1 cellular context compared by ENCODE assay signal in the genomic region with DNA sequence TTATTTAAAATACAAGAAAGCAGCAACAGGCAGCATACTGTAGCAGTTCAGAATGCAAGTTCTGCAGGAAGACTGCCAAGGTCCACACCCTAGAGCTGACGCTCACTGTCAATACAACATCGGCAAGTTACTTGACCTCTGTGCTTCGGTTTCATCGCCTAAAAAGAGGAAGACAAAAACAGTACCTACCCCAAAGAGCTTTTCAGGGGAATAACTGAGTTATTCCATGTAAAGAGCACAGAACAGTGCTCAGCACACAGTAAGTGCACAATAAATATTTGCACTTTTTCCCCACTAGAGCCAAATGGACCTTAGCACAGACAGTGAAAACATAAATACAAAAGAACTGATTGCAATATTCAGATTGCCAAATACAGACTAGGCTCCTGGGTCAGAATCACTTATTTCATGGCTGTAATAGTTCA.
A peak's percentile ranks its signal among the peaks of the same experiment; 100 is the strongest.
TF ChIP-seq lines count a peak whose summit lies in the region.

No MANE protein-coding gene starts in this region.

TF ChIP-seq in HepG2, 621 proteins besides CTCF, POLR2A, EP300 and RAD21 (continued from another document and continues in another):
- peak; percentile 82 for TF ChIP-seq ZNF710 (CRISPR knock-in tag; IDR thresholded peaks at IDR 0.05; ENCODE audit: borderline replicate concordance)
- TF ChIP-seq MIER2 (CRISPR knock-in tag; IDR thresholded peaks at IDR 0.05), result no peak
- TF ChIP-seq DDIT3 (CRISPR knock-in tag; IDR thresholded peaks at IDR 0.05), result no peak
- TF ChIP-seq PLSCR1 (CRISPR knock-in tag; IDR thresholded peaks at IDR 0.05; ENCODE audit: borderline replicate concordance), result no peak
- no peak for TF ChIP-seq FUBP1 (CRISPR knock-in tag; IDR thresholded peaks at IDR 0.05; ENCODE audit: borderline replicate concordance)
- 0 out of 2 replicates have a peak, but pooled peaks have one; percentile 63 for TF ChIP-seq ZSCAN20 (CRISPR knock-in tag; IDR thresholded peaks at IDR 0.05; ENCODE audit: borderline replicate concordance)
- TF ChIP-seq ZZZ3 (CRISPR knock-in tag; IDR thresholded peaks at IDR 0.05; ENCODE audit: borderline replicate concordance), result no peak
- TF ChIP-seq ZNF629 (CRISPR knock-in tag; conservative IDR thresholded peaks at IDR 0.05), result 0 out of 2 replicates have a peak, but pooled peaks have one; percentile 23
- TF ChIP-seq, protein P1, sequence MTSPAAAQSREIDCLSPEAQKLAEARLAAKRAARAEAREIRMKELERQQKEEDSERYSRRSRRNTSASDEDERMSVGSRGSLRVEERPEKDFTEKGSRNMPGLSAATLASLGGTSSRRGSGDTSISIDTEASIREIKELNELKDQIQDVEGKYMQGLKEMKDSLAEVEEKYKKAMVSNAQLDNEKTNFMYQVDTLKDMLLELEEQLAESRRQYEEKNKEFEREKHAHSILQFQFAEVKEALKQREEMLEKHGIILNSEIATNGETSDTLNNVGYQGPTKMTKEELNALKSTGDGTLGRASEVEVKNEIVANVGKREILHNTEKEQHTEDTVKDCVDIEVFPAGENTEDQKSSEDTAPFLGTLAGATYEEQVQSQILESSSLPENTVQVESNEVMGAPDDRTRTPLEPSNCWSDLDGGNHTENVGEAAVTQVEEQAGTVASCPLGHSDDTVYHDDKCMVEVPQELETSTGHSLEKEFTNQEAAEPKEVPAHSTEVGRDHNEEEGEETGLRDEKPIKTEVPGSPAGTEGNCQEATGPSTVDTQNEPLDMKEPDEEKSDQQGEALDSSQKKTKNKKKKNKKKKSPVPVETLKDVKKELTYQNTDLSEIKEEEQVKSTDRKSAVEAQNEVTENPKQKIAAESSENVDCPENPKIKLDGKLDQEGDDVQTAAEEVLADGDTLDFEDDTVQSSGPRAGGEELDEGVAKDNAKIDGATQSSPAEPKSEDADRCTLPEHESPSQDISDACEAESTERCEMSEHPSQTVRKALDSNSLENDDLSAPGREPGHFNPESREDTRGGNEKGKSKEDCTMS (CRISPR knock-in tag; conservative IDR thresholded peaks at IDR 0.05), result no peak
- TF ChIP-seq ZMYM4 (CRISPR knock-in tag; IDR thresholded peaks at IDR 0.05), result peak; percentile 86
- no peak for TF ChIP-seq MTF1 (CRISPR knock-in tag; IDR thresholded peaks at IDR 0.05)
- no peak for TF ChIP-seq SYNCRIP (IDR thresholded peaks at IDR 0.05; ENCODE audit: insufficient read depth, low read depth, low read length)
- no peak for TF ChIP-seq TOE1 (CRISPR knock-in tag; IDR thresholded peaks at IDR 0.05)
- peak; percentile 57; the same call in 1 of the 2 replicates for TF ChIP-seq FOXO1 (CRISPR knock-in tag; IDR thresholded peaks at IDR 0.05)
- TF ChIP-seq CCAR2 (optimal IDR thresholded peaks at IDR 0.05; ENCODE audit: low read depth, low read length), result no peak
- no peak for TF ChIP-seq NFE2L2 (IDR thresholded peaks at IDR 0.05; ENCODE audit: low read length)
- TF ChIP-seq ZNF839 (CRISPR knock-in tag; IDR thresholded peaks at IDR 0.05; ENCODE audit: borderline replicate concordance), result no peak
- no peak for TF ChIP-seq ZNF484 (CRISPR knock-in tag; IDR thresholded peaks at IDR 0.05; ENCODE audit: borderline replicate concordance, low read depth)
- no peak for TF ChIP-seq FIP1L1 (IDR thresholded peaks at IDR 0.05; ENCODE audit: borderline replicate concordance, insufficient read depth, low read depth, low read length)
- peak; percentile 56; the same call in 1 of the 2 replicates for TF ChIP-seq ZGPAT (CRISPR knock-in tag; IDR thresholded peaks at IDR 0.05)
- TF ChIP-seq ZNF724P (CRISPR knock-in tag; IDR thresholded peaks at IDR 0.05; ENCODE audit: borderline replicate concordance), result no peak
- no peak for TF ChIP-seq ZNF746 (CRISPR knock-in tag; IDR thresholded peaks at IDR 0.05)
- no peak for TF ChIP-seq SETDB1 (CRISPR knock-in tag; IDR thresholded peaks at IDR 0.05; ENCODE audit: borderline replicate concordance)
- no peak for TF ChIP-seq UBTF (CRISPR knock-in tag; IDR thresholded peaks at IDR 0.05)
- TF ChIP-seq ZNF317 (CRISPR knock-in tag; IDR thresholded peaks at IDR 0.05), result 0 out of 2 replicates have a peak, but pooled peaks have one; percentile 24
- TF ChIP-seq ZNF296 (CRISPR knock-in tag; conservative IDR thresholded peaks at IDR 0.05), result no peak
- no peak for TF ChIP-seq BRF2 (CRISPR knock-in tag; IDR thresholded peaks at IDR 0.05)
- 0 out of 2 replicates have a peak, but pooled peaks have one; percentile 21 for TF ChIP-seq ZNF614 (CRISPR knock-in tag; IDR thresholded peaks at IDR 0.05; ENCODE audit: borderline replicate concordance)
- TF ChIP-seq, protein P2, sequence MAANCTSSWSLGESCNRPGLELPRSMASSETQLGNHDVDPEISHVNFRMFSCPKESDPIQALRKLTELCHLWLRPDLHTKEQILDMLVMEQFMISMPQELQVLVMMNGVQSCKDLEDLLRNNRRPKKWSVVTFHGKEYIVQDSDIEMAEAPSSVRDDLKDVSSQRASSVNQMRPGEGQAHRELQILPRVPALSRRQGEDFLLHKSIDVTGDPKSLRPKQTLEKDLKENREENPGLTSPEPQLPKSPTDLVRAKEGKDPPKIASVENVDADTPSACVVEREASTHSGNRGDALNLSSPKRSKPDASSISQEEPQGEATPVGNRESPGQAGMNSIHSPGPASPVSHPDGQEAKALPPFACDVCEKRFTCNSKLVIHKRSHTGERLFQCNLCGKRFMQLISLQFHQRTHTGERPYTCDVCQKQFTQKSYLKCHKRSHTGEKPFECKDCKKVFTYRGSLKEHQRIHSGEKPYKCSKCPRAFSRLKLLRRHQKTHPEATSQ (CRISPR knock-in tag; IDR thresholded peaks at IDR 0.05; ENCODE audit: borderline replicate concordance), result no peak
- TF ChIP-seq ZNF281 (CRISPR knock-in tag; IDR thresholded peaks at IDR 0.05; ENCODE audit: borderline replicate concordance), result no peak
- TF ChIP-seq ZNF224 (CRISPR knock-in tag; IDR thresholded peaks at IDR 0.05), result no peak
- no peak for TF ChIP-seq RELA (CRISPR knock-in tag; IDR thresholded peaks at IDR 0.05)
- TF ChIP-seq ZNF350 (CRISPR knock-in tag; IDR thresholded peaks at IDR 0.05; ENCODE audit: borderline replicate concordance, low read depth), result no peak
- no peak for TF ChIP-seq ZHX1 (CRISPR knock-in tag; IDR thresholded peaks at IDR 0.05; ENCODE audit: low read depth)
- TF ChIP-seq ZNF354B (CRISPR knock-in tag; IDR thresholded peaks at IDR 0.05), result no peak
- no peak for TF ChIP-seq NFATC3 (CRISPR knock-in tag; IDR thresholded peaks at IDR 0.05)
- no peak for TF ChIP-seq KMT2A (CRISPR knock-in tag; IDR thresholded peaks at IDR 0.05)
- TF ChIP-seq REL (CRISPR knock-in tag; conservative IDR thresholded peaks at IDR 0.05), result no peak
